ENCODE assay signal across 8 cellular contexts in the genomic region with DNA sequence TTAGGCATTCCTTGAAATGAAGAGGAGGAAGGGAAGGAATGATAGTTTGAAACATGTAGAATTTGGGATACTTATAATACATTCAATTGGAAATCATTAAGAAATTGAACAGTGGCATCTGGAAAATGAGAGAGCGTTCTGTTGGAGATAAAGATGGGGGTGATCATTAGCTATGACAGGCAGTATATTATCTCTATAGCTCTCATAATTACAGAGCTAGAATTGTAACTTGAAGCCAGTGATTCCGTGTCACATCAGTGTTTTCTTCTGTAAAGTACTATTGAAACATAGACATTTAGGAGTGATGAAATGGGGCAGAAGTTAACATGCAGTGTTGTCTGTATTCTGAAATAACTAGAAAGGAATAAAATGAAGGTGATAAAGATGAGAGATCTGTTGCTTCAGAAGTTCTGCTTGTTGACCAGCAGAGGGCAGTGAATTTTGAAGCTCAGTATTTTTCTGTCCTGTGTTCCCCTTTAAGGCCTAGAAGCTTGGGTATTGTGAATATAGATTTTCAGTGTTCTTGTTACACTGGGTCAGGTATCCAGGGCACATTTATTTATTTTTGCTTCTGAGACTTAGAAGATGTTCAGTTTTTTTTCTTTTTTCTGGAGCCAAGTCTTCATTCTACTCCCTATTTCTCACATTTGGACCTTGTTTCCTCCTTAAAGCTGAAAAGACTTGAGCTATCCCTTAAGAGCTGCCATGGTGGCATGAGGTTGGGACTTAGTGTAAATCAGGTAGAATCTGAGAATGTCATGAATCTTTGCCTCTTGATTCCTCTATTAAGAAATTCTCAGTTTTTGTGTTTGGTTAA.
DNase-seq lines count a peak whose midpoint lies in the region; ATAC-seq and TF ChIP-seq lines count a peak whose summit lies in the region.

No MANE protein-coding gene starts in this region.

- TF ChIP-seq CTCF in GM13976 (IDR thresholded peaks at IDR 0.05; ENCODE audit: borderline replicate concordance, control extremely low read depth, extremely low read depth, insufficient read depth, missing control alignments) = peak; percentile 64
- peak; percentile 70 for TF ChIP-seq CTCF in astrocyte of the spinal cord (IDR thresholded peaks at IDR 0.05; ENCODE audit: low read depth, low read length)

- no peak overlapping the region for H3K4me3 Mint-ChIP-seq in immature natural killer cell

- intact Hi-C loops in posterior cingulate gyrus (cut with DNase I) = loop anchor here (5.0 kb wide), 2 partner anchors 79 to 269 kb away; no protein-coding TSS in a partner anchor

- H3K4me3 ChIP-seq in astrocyte of the spinal cord (ENCODE audit: low read depth, low read length) = no peak overlapping the region

- H3K36me3 Mint-ChIP-seq in immature natural killer cell = no peaks in the 10 kb centered on the region

- H3K27me3 Mint-ChIP-seq in immature natural killer cell (ENCODE audit: low read depth in 3 of 3) = peaks cover 0 to 3% (median 0%) of the 10 kb centered on the region in 3 donors

- DNase-seq in AG08395 (ENCODE audit: low spot score) (peak; percentile 51), GM13976 (ENCODE audit: low spot score) (peak; percentile 45), NCI-H2196 (lab: John Stamatoyannopoulos, UW; ENCODE audit: unreplicated experiment) (peak; percentile 46), astrocyte of the spinal cord (ENCODE audit: low read depth, low spot score) (peak; percentile 80), immature natural killer cell (peak in 2 of 3 donors; percentile 6 to 11), stromal cell of bone marrow (ENCODE audit: low read depth) (peak; percentile 36), posterior cingulate gyrus (no peak)

- peak; percentile 93 for ATAC-seq in HG02885 (IDR thresholded peaks at IDR 0.05; ENCODE audit: poor library complexity, unreplicated experiment)

- no peaks in the 10 kb centered on the region for H3K4me1 Mint-ChIP-seq in immature natural killer cell

- in situ Hi-C loops in GM13976 (cut with MboI; ENCODE audit: low sequenced_read_pairs, unreplicated experiment) = no loop called here
- in situ Hi-C loops in astrocyte of the spinal cord (cut with HindIII; ENCODE audit: low sequenced_read_pairs) = no loop called here

- no peak overlapping the region for H3K27ac Mint-ChIP-seq in immature natural killer cell

- no peaks in the 10 kb centered on the region for H3K9me3 Mint-ChIP-seq in immature natural killer cell

Comparison
In these comparisons a context has a peak if more than half of its experiments do, and no peak if none do; other contexts are left out.
1. DNase-seq: peak in AG08395 (single experiment), GM13976 (single experiment), NCI-H2196 (single experiment), astrocyte of the spinal cord (single experiment), immature natural killer cell (2 of 3) and stromal cell of bone marrow (single experiment); none in posterior cingulate gyrus (0 of 10).